In genomic region chr13:112705286-112705685, GRCh38 we compare ENCODE assay signal across 25 cellular contexts. TPM values are rescaled to one million over a fixed set of nuclear protein-coding genes. Genes with fewer than 3 reads are reported as not detected.
DNase-seq lines count a peak whose midpoint lies in the region; ATAC-seq and TF ChIP-seq lines count a peak whose summit lies in the region.
"Had no signal": no experiment of that assay in that cellular context is flagged by ENCODE, and none has a peak within 500 bp of the region (broad histone marks: within the 10 kb centered on the region; RNA-seq: fewer than 3 reads in every experiment).

No MANE protein-coding gene starts in this region.

- TF ChIP-seq POLR2A in sigmoid colon (IDR thresholded peaks at IDR 0.05): no peak

- TF ChIP-seq CTCF in lower lobe of right lung (IDR thresholded peaks at IDR 0.05): no peak
- TF ChIP-seq CTCF in sigmoid colon (IDR thresholded peaks at IDR 0.05): no peak

- DNase-seq in right cardiac atrium: no peak
- no peak for DNase-seq in Right ventricle myocardium inferior (ENCODE audit: missing footprints)
- DNase-seq in lower lobe of right lung: no peak
- peak; percentile 48 for DNase-seq in sigmoid colon
- DNase-seq in SHP77 treated with DMSO at 0.1 percent for 48 hours (lab: John Stamatoyannopoulos, UW): no peak
- no peak for DNase-seq in NCI-H748 (lab: John Stamatoyannopoulos, UW; ENCODE audit: unreplicated experiment)
- DNase-seq in NCI-H2081 treated with DMSO at 0.1 percent for 48 hours (lab: John Stamatoyannopoulos, UW): no peak
- DNase-seq: ACHN; activated CD4-positive, CD25-positive, alpha-beta regulatory T cell treated with anti-CD3 and anti-CD28 coated beads, Interleukin-2, amount 50 U/mL, for 72 hours; activated CD8-positive, alpha-beta T cell treated with anti-CD3 and anti-CD28 coated beads for 36 hours; activated gamma-delta T cell treated with Interleukin-2 at 50 U/mL for 16 hours; COR-L47; GDM1; KG1; mucosa of descending colon; NCI-H1436 treated with DMSO at 0.1 percent for 48 hours; NCI-H510A; NK-92 treated with Interleukin-12 subunit alpha and Interleukin-12 subunit beta, amount 100 ng/mL, for 24 hours; SJCRH30; stimulated activated CD4-positive, alpha-beta T cell treated with anti-CD3 and anti-CD28 coated beads, Interleukin-4, amount 100 ng/mL, for 24 hours; stimulated activated naive CD8-positive, alpha-beta T cell treated with anti-CD3 and anti-CD28 coated beads, Interleukin-15, Interleukin-2, amounts not matched to agents 100 U/mL and 50 U/mL, for 24 hours; thyroid gland had no signal

- H3K4me3 ChIP-seq in right cardiac atrium (ENCODE audit: low read length) (no peak overlapping the region), lower lobe of right lung (no peak overlapping the region), sigmoid colon (no peak overlapping the region)
- H3K4me3 ChIP-seq: body of pancreas, mucosa of descending colon, SJCRH30, smooth muscle cell, thyroid gland had no signal

- WGBS in right cardiac atrium: 79% methylated on average over 17 of the region's 17 CpGs
- WGBS in sigmoid colon, 2 donors: 96 to 97% methylated on average over 17 of the region's 17 CpGs

- ATAC-seq in right cardiac atrium (no peak), Right ventricle myocardium inferior (no peak), lower lobe of right lung (no peak), GM18517 (IDR thresholded peaks at IDR 0.05; ENCODE audit: unreplicated experiment) (no peak)
- ATAC-seq: activated CD8-positive, alpha-beta T cell treated with anti-CD3 and anti-CD28 coated beads for 36 hours; body of pancreas; mucosa of descending colon; stimulated activated naive CD8-positive, alpha-beta T cell treated with anti-CD3 and anti-CD28 coated beads, Interleukin-15, Interleukin-2, amounts not matched to agents 100 U/mL and 50 U/mL, for 24 hours had no signal

- no peak for TF ChIP-seq EP300 in sigmoid colon (IDR thresholded peaks at IDR 0.05)

- H3K36me3 ChIP-seq in lower lobe of right lung (peaks cover 5% of the 10 kb centered on the region), sigmoid colon (no peaks in the 10 kb centered on the region)
- H3K36me3 ChIP-seq: SJCRH30, thyroid gland had no signal

- H3K27ac ChIP-seq in right cardiac atrium (ENCODE audit: low read length) (peak overlapping the region; percentile 2), lower lobe of right lung (peak overlapping the region; percentile 53), sigmoid colon (no peak overlapping the region)
- H3K27ac ChIP-seq: body of pancreas, SJCRH30 had no signal

- no peaks in the 10 kb centered on the region for H3K27me3 ChIP-seq in right cardiac atrium (ENCODE audit: control insufficient read depth, insufficient read depth)
- H3K27me3 ChIP-seq in lower lobe of right lung (ENCODE audit: low read depth): no peaks in the 10 kb centered on the region
- H3K27me3 ChIP-seq in sigmoid colon: no peaks in the 10 kb centered on the region
- H3K27me3 ChIP-seq: body of pancreas, SJCRH30, thyroid gland had no signal

- intact Hi-C loops in right cardiac atrium (cut with DNase I) (no loop called here), Right ventricle myocardium inferior (cut with DNase I) (no loop called here), lower lobe of right lung (cut with DNase I) (no loop called here), sigmoid colon (cut with DNase I) (no loop called here)

- no peaks in the 10 kb centered on the region for H3K9me3 ChIP-seq in right cardiac atrium (ENCODE audit: control insufficient read depth, low read length)
- H3K9me3 ChIP-seq in lower lobe of right lung: no peaks in the 10 kb centered on the region
- H3K9me3 ChIP-seq in sigmoid colon: no peaks in the 10 kb centered on the region
- H3K9me3 ChIP-seq: body of pancreas, mucosa of descending colon, SJCRH30, thyroid gland had no signal

- peaks cover 8% of the 10 kb centered on the region for H3K4me1 ChIP-seq in right cardiac atrium (ENCODE audit: control insufficient read depth, insufficient read depth, low read length)
- H3K4me1 ChIP-seq in lower lobe of right lung: peaks cover 49% of the 10 kb centered on the region
- peaks cover 0 to 13% (median 0%) of the 10 kb centered on the region in 4 donors for H3K4me1 ChIP-seq in sigmoid colon

RNA-seq across cellular contexts. Expression of gene ATP11A, which starts 15.4 kb away (rescaled TPM):
- total RNA-seq in right cardiac atrium: 100 to 1,000 TPM in 1 of 4 donors, 10 to 100 TPM in 3; 53.7 to 100 (median 87.8) TPM
- polyA plus RNA-seq in right cardiac atrium: 19.5 TPM
- total RNA-seq in Right ventricle myocardium inferior: 89.9 TPM
- 281 TPM for total RNA-seq in lower lobe of right lung
- 10 to 100 TPM in 2 of 4 donors, 1 to 10 TPM in 2; 9.6 to 22.9 (median 15.9) TPM for total RNA-seq in sigmoid colon
- polyA plus RNA-seq in sigmoid colon: 1 to 10 TPM in 2 of 3 donors, under 1 TPM in 1; 0.69 to 8.5 (median 3.0) TPM

Comparison
In these comparisons a context has a peak if more than half of its experiments do, and no peak if none do; other contexts are left out.
1. H3K27ac ChIP-seq: peak in right cardiac atrium (single experiment) and lower lobe of right lung (single experiment); none in sigmoid colon (0 of 4).